In genomic region chr6:33008944-33009861, GRCh38 we compare ENCODE assay signal across 1 cellular context.
A peak's percentile ranks its signal among the peaks of the same experiment; 100 is the strongest.
TF ChIP-seq lines count a peak whose summit lies in the region.

TSS of gene HLA-DOA (minus strand) at chr6:33009591.

TF ChIP-seq in H1, 55 proteins besides CTCF, POLR2A, EP300 and RAD21 (continued from another document):
- peak; percentile 76; the same call in 1 of the 2 replicates for TF ChIP-seq SP1 (IDR thresholded peaks at IDR 0.05; ENCODE audit: low read depth, low read length)
- no peak for TF ChIP-seq SIRT6 (IDR thresholded peaks at IDR 0.05; ENCODE audit: low read length)
- no peak for TF ChIP-seq ATF3 (IDR thresholded peaks at IDR 0.05; ENCODE audit: insufficient read depth, low read depth, low read length)
- TF ChIP-seq CEBPB (IDR thresholded peaks at IDR 0.05; ENCODE audit: low read depth, low read length): no peak
- TF ChIP-seq KDM4A (IDR thresholded peaks at IDR 0.05; ENCODE audit: low read depth, low read length, severe bottlenecking): no peak
- no peak for TF ChIP-seq NANOG (IDR thresholded peaks at IDR 0.05; ENCODE audit: insufficient read depth, low read depth, low read length, poor library complexity, severe bottlenecking)
- TF ChIP-seq RFX5 (IDR thresholded peaks at IDR 0.05; ENCODE audit: borderline replicate concordance, low read depth, low read length): peak; percentile 98
- TF ChIP-seq CBX5 (IDR thresholded peaks at IDR 0.05; ENCODE audit: low read depth, low read length): no peak
- TF ChIP-seq TBP (IDR thresholded peaks at IDR 0.05; ENCODE audit: low read depth, low read length): peak; percentile 38; the same call in 1 of the 2 replicates
- no peak for TF ChIP-seq SP4 (IDR thresholded peaks at IDR 0.05; ENCODE audit: low read length)
- TF ChIP-seq BCL11A (IDR thresholded peaks at IDR 0.05; ENCODE audit: low read depth in 2 of 2, low read length in 2 of 2): no peak
- TF ChIP-seq BRCA1 (IDR thresholded peaks at IDR 0.05; ENCODE audit: low read depth, low read length): no peak
- peak; percentile 91 for TF ChIP-seq CREB1 (IDR thresholded peaks at IDR 0.05)
- no peak for TF ChIP-seq MAFK (IDR thresholded peaks at IDR 0.05; ENCODE audit: low read depth, low read length)
- TF ChIP-seq TEAD4 (IDR thresholded peaks at IDR 0.05; ENCODE audit: low read depth, low read length): no peak
- no peak for TF ChIP-seq JUND (IDR thresholded peaks at IDR 0.05; ENCODE audit: low read length)
- TF ChIP-seq RBBP5 (IDR thresholded peaks at IDR 0.05; ENCODE audit: borderline replicate concordance, low read depth, low read length): no peak
- TF ChIP-seq YY1 (IDR thresholded peaks at IDR 0.05; ENCODE audit: low read depth, low read length): no peak
- no peak for TF ChIP-seq RNF2 (IDR thresholded peaks at IDR 0.05; ENCODE audit: borderline replicate concordance, low read depth, low read length, missing control alignments, poor library complexity, severe bottlenecking)
- no peak; the same call in 1 of the 2 replicates for TF ChIP-seq PHF8 (conservative IDR thresholded peaks at IDR 0.05; ENCODE audit: low read depth, low read length)
- TF ChIP-seq TAF1 (IDR thresholded peaks at IDR 0.05; ENCODE audit: low read depth, low read length): peak; percentile 58; the same call in 1 of the 2 replicates
- TF ChIP-seq POLR2AphosphoS5 (IDR thresholded peaks at IDR 0.05; ENCODE audit: low read depth, low read length): 0 out of 2 replicates have a peak, but pooled peaks have one; percentile 44
- no peak for TF ChIP-seq EGR1 (IDR thresholded peaks at IDR 0.05; ENCODE audit: borderline replicate concordance, low read depth, low read length)
- TF ChIP-seq E2F6 (IDR thresholded peaks at IDR 0.05): no peak
- TF ChIP-seq EZH2 (IDR thresholded peaks at IDR 0.05; ENCODE audit: low read depth, low read length, severe bottlenecking): no peak
- no peak for TF ChIP-seq CHD7 (IDR thresholded peaks at IDR 0.05; ENCODE audit: insufficient replicate concordance, low read length)
- no peak for TF ChIP-seq KDM5A (IDR thresholded peaks at IDR 0.05; ENCODE audit: low read length)
- no peak for TF ChIP-seq CTBP2 (IDR thresholded peaks at IDR 0.05; ENCODE audit: borderline replicate concordance, insufficient read depth, insufficient read length, low read length)
- no peak for TF ChIP-seq NRF1 (IDR thresholded peaks at IDR 0.05; ENCODE audit: low read depth, low read length)
- TF ChIP-seq SP2 (IDR thresholded peaks at IDR 0.05; ENCODE audit: low read length): no peak
- no peak for TF ChIP-seq KDM1A (IDR thresholded peaks at IDR 0.05; ENCODE audit: borderline replicate concordance, low read length)
TF ChIP-seq in H1: peak in this region for 7.
